In genomic region chr6:156988276-156989158, GRCh38 we compare ENCODE assay signal across 8 cellular contexts.
DNase-seq lines count a peak whose midpoint lies in the region; ATAC-seq, FAIRE-seq and TF ChIP-seq lines count a peak whose summit lies in the region.

No MANE protein-coding gene starts in this region.

- TF ChIP-seq POLR2A in GM12892 (IDR thresholded peaks at IDR 0.05; ENCODE audit: low read depth, low read length), result no peak

- peak; percentile 19 for DNase-seq in GM12892 (ENCODE audit: insufficient read length)
- DNase-seq in amniotic epithelial cell (ENCODE audit: low read depth), result peak; percentile 37
- DNase-seq in NCI-H345 treated with DMSO at 0.1 percent for 48 hours (lab: John Stamatoyannopoulos, UW; ENCODE audit: unreplicated experiment), result no peak
- no peak for DNase-seq in stimulated activated CD4-positive, alpha-beta T cell treated with anti-CD3 and anti-CD28 coated beads, Interleukin-2, amount 100 ng/mL, for 48 hours
- DNase-seq in sciatic nerve (ENCODE audit: low spot score), result no peak

- ATAC-seq in GM21360 (IDR thresholded peaks at IDR 0.05; ENCODE audit: unreplicated experiment), result peak; percentile 68
- peak; percentile 59 for ATAC-seq in HG03520 (IDR thresholded peaks at IDR 0.05; ENCODE audit: unreplicated experiment)
- ATAC-seq in stimulated activated memory B cell treated with anti-CD40 and anti-IgM and Interleukin-4, amounts not matched to agents 10 μg/mL and 1 μg/mL and 100 μg/mL, for 72 hours, result peak; percentile 92
- no peak for ATAC-seq in sciatic nerve

- H3K27ac Mint-ChIP-seq in stimulated activated memory B cell treated with anti-CD40 and anti-IgM and Interleukin-4, amounts not matched to agents 10 μg/mL and 1 μg/mL and 100 μg/mL, for 72 hours, result peak overlapping the region; percentile 73

- no peaks in the 10 kb centered on the region for H3K27me3 Mint-ChIP-seq in stimulated activated memory B cell treated with anti-CD40 and anti-IgM and Interleukin-4, amounts not matched to agents 10 μg/mL and 1 μg/mL and 100 μg/mL, for 72 hours

- FAIRE-seq in GM12892 (lab: Jason Lieb, UNC), result peak; percentile 76

- no peaks in the 10 kb centered on the region for H3K9me3 Mint-ChIP-seq in stimulated activated memory B cell treated with anti-CD40 and anti-IgM and Interleukin-4, amounts not matched to agents 10 μg/mL and 1 μg/mL and 100 μg/mL, for 72 hours

- peak overlapping the region; percentile 69 for H3K4me3 Mint-ChIP-seq in stimulated activated memory B cell treated with anti-CD40 and anti-IgM and Interleukin-4, amounts not matched to agents 10 μg/mL and 1 μg/mL and 100 μg/mL, for 72 hours

- intact Hi-C loops in sciatic nerve (cut with DNase I), result no loop called here

- peaks cover 70% of the 10 kb centered on the region for H3K4me1 Mint-ChIP-seq in stimulated activated memory B cell treated with anti-CD40 and anti-IgM and Interleukin-4, amounts not matched to agents 10 μg/mL and 1 μg/mL and 100 μg/mL, for 72 hours

- no peaks in the 10 kb centered on the region for H3K36me3 Mint-ChIP-seq in stimulated activated memory B cell treated with anti-CD40 and anti-IgM and Interleukin-4, amounts not matched to agents 10 μg/mL and 1 μg/mL and 100 μg/mL, for 72 hours

Comparison
In these comparisons a context has a peak if more than half of its experiments do, and no peak if none do; other contexts are left out.
1. DNase-seq: peak in GM12892 (single experiment) and amniotic epithelial cell (single experiment); none in NCI-H345 treated with DMSO at 0.1 percent for 48 hours (single experiment), stimulated activated CD4-positive, alpha-beta T cell treated with anti-CD3 and anti-CD28 coated beads, Interleukin-2, amount 100 ng/mL, for 48 hours (0 of 2) and sciatic nerve (single experiment).